ENCODE assay signal across 1 cellular context in the genomic region with DNA sequence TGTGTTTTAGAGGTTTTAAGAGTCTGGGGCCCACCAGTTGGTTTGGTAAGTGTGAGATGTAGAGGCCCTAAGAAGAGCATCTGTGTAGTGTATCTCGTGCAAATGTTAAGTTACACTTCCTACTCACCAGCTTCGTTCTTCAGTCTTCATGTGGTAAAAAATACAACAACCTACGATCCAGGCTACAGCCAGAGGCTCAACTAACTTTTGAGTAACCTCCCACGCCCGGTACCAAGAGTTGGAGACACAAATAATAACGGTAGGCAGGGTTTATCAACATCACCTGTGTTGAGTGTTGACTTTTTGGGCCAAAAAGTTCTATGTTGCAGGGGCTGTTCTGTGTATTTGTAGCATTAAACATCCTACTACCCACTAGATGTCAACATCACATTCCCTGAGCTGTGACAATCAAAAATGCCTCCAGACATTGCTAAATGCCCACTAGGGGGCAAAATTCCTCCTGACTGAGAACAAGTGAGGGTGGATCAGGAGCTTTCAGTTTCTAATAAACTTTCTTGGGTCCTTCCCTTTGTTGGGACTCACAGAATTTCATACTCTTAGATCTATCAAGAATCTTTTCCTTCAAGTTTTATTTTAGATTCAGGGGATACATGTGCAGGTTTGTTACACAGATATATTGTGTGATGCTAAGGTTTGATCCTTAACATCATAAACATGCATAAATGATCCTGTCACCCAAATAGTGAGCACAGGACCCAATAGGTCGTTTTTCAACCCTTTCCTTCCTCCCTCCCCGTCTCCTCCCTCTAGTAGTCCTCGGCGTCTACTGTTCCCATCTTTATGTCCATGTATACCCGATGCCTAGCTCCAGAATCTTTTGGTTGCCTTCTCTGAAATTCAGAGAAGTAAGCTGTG.
TF ChIP-seq lines count a peak whose summit lies in the region.

No MANE protein-coding gene starts in this region.

TF ChIP-seq in A549, 52 proteins besides CTCF, POLR2A, EP300 and RAD21 (continued from another document):
- TF ChIP-seq REST (IDR thresholded peaks at IDR 0.05) (no peak), CBX2 (IDR thresholded peaks at IDR 0.05; ENCODE audit: borderline replicate concordance, low read depth) (no peak), JUN (IDR thresholded peaks at IDR 0.05) (no peak), ZC3H11A (IDR thresholded peaks at IDR 0.05) (no peak), CEBPB (IDR thresholded peaks at IDR 0.05) (peak in 1 of 2 experiments; percentile 36; a peak in 1 of 4 replicates), MAX (IDR thresholded peaks at IDR 0.05) (no peak), JUNB (IDR thresholded peaks at IDR 0.05) (no peak), FOSB (CRISPR knock-in tag; IDR thresholded peaks at IDR 0.05) (no peak), HMGXB4 (CRISPR knock-in tag; IDR thresholded peaks at IDR 0.05; ENCODE audit: borderline replicate concordance) (no peak), SMC3 (IDR thresholded peaks at IDR 0.05) (peak; percentile 88), HOXB13 (CRISPR knock-in tag; IDR thresholded peaks at IDR 0.05; ENCODE audit: low read depth) (no peak), RCOR1 (IDR thresholded peaks at IDR 0.05; ENCODE audit: low read depth, low read length) (no peak), RARB (CRISPR knock-in tag; IDR thresholded peaks at IDR 0.05) (no peak), CHD4 (IDR thresholded peaks at IDR 0.05; ENCODE audit: borderline replicate concordance) (no peak)
